In the genomic region with DNA sequence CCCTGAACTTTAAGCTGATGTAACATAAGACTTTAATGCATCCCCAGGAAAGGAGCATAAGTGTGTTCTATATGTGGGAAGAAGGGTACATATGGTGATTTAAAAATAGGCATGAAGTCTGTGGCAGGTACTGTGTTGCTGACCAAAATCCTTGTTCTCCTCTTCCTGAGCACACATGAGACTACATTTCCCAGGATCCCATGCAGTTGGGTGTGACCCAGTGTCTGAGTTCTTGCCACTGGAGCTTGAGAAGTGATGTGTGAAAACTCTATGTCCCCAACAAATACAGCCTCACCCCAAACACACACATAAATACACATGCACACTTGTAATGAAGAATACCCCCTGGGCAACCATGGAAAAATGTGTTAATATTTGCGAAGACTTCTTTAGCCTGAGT, we compare ENCODE assay signal across 2 cellular contexts.
TF ChIP-seq lines count a peak whose summit lies in the region.

No MANE protein-coding gene starts in this region.

TF ChIP-seq in A549, 52 proteins besides CTCF, POLR2A, EP300 and RAD21:
- TF ChIP-seq, protein P1, sequence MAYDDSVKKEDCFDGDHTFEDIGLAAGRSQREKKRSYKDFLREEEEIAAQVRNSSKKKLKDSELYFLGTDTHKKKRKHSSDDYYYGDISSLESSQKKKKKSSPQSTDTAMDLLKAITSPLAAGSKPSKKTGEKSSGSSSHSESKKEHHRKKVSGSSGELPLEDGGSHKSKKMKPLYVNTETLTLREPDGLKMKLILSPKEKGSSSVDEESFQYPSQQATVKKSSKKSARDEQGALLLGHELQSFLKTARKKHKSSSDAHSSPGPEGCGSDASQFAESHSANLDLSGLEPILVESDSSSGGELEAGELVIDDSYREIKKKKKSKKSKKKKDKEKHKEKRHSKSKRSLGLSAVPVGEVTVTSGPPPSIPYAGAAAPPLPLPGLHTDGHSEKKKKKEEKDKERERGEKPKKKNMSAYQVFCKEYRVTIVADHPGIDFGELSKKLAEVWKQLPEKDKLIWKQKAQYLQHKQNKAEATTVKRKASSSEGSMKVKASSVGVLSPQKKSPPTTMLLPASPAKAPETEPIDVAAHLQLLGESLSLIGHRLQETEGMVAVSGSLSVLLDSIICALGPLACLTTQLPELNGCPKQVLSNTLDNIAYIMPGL (CRISPR knock-in tag; IDR thresholded peaks at IDR 0.05; ENCODE audit: borderline replicate concordance), result no peak
- TF ChIP-seq CHD4 (IDR thresholded peaks at IDR 0.05; ENCODE audit: borderline replicate concordance), result no peak
- no peak for TF ChIP-seq ZNF302 (CRISPR knock-in tag; IDR thresholded peaks at IDR 0.05)
- TF ChIP-seq BHLHE40 (IDR thresholded peaks at IDR 0.05; ENCODE audit: low read depth, low read length), result no peak
- TF ChIP-seq CHD2 (IDR thresholded peaks at IDR 0.05; ENCODE audit: low read length, partially characterized antibody), result no peak
- TF ChIP-seq, protein P2, sequence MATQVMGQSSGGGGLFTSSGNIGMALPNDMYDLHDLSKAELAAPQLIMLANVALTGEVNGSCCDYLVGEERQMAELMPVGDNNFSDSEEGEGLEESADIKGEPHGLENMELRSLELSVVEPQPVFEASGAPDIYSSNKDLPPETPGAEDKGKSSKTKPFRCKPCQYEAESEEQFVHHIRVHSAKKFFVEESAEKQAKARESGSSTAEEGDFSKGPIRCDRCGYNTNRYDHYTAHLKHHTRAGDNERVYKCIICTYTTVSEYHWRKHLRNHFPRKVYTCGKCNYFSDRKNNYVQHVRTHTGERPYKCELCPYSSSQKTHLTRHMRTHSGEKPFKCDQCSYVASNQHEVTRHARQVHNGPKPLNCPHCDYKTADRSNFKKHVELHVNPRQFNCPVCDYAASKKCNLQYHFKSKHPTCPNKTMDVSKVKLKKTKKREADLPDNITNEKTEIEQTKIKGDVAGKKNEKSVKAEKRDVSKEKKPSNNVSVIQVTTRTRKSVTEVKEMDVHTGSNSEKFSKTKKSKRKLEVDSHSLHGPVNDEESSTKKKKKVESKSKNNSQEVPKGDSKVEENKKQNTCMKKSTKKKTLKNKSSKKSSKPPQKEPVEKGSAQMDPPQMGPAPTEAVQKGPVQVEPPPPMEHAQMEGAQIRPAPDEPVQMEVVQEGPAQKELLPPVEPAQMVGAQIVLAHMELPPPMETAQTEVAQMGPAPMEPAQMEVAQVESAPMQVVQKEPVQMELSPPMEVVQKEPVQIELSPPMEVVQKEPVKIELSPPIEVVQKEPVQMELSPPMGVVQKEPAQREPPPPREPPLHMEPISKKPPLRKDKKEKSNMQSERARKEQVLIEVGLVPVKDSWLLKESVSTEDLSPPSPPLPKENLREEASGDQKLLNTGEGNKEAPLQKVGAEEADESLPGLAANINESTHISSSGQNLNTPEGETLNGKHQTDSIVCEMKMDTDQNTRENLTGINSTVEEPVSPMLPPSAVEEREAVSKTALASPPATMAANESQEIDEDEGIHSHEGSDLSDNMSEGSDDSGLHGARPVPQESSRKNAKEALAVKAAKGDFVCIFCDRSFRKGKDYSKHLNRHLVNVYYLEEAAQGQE (IDR thresholded peaks at IDR 0.05), result no peak
- TF ChIP-seq TP53 (CRISPR knock-in tag; IDR thresholded peaks at IDR 0.05), result no peak
- no peak for TF ChIP-seq KDM5A (IDR thresholded peaks at IDR 0.05)
- TF ChIP-seq, protein P3, sequence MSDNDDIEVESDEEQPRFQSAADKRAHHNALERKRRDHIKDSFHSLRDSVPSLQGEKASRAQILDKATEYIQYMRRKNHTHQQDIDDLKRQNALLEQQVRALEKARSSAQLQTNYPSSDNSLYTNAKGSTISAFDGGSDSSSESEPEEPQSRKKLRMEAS (IDR thresholded peaks at IDR 0.05), result no peak
- TF ChIP-seq MYC (IDR thresholded peaks at IDR 0.05; ENCODE audit: borderline replicate concordance, low read length), result no peak
- TF ChIP-seq ZFP36 (IDR thresholded peaks at IDR 0.05; ENCODE audit: borderline replicate concordance, partially characterized antibody), result no peak
- no peak for TF ChIP-seq KDM1A (IDR thresholded peaks at IDR 0.05; ENCODE audit: low read depth)
- TF ChIP-seq POLR2AphosphoS2 (conservative IDR thresholded peaks at IDR 0.05; ENCODE audit: low read length), result no peak
TF ChIP-seq in A549: peak in this region for 0.

TF ChIP-seq in GM12891, 5 proteins besides CTCF, POLR2A, EP300 and RAD21:
- TF ChIP-seq POLR2AphosphoS5 (IDR thresholded peaks at IDR 0.05; ENCODE audit: low read depth, low read length), result no peak
- TF ChIP-seq TAF1 (IDR thresholded peaks at IDR 0.05; ENCODE audit: low read depth, low read length), result no peak
